In genomic region chrX:37423864-37424569, GRCh38 we compare ENCODE assay signal across 18 cellular contexts.
DNase-seq lines count a peak whose midpoint lies in the region; ATAC-seq and TF ChIP-seq lines count a peak whose summit lies in the region.
"Had no signal": no experiment of that assay in that cellular context is flagged by ENCODE, and none has a peak within 500 bp of the region (broad histone marks: within the 10 kb centered on the region; RNA-seq: fewer than 3 reads in every experiment).

No MANE protein-coding gene starts in this region.

- 36 to 64% (median 62%) methylated on average over 1 of the region's 1 CpG for whole genome bisulfite sequencing in psoas muscle, 3 donors

- ATAC-seq in psoas muscle: no peak
- ATAC-seq in GM21723 (IDR thresholded peaks at IDR 0.05; ENCODE audit: unreplicated experiment): no peak
- no peak for ATAC-seq in left lobe of liver
- ATAC-seq: left lung; stimulated activated effector memory CD8-positive, alpha-beta T cell treated with anti-CD3 and anti-CD28 coated beads, Interleukin-12 subunit alpha, Interleukin-12 subunit beta, amount 100 ng/mL, for 72 hours had no signal

- H3K27ac ChIP-seq in psoas muscle: peak overlapping the region; percentile 39
- H3K27ac ChIP-seq: BLaER1, left lung, tibial artery had no signal

- peaks cover 3% of the 10 kb centered on the region for H3K4me1 ChIP-seq in psoas muscle
- H3K4me1 ChIP-seq: BLaER1, left lung, tibial artery had no signal

- H3K27me3 ChIP-seq in psoas muscle (ENCODE audit: insufficient read depth in 3 of 3, low read length in 2 of 3): no peaks in the 10 kb centered on the region
- H3K27me3 ChIP-seq: BLaER1, left lung, tibial artery had no signal

- DNase-seq in EH (ENCODE audit: low read depth) (peak; percentile 78), NCI-H460 (ENCODE audit: extremely low read depth, low read depth) (peak; percentile 7), dermis blood vessel endothelial cell (peak; percentile 20), psoas muscle (no peak), cerebellar cortex (ENCODE audit: low spot score) (no peak), left lobe of liver (ENCODE audit: low spot score) (no peak)
- no peak for DNase-seq in stimulated activated CD4-positive, alpha-beta T cell treated with anti-CD3 and anti-CD28 coated beads, Interleukin-4, amount 100 ng/mL, for 4 hours
- DNase-seq: activated CD4-positive, alpha-beta T cell treated with anti-CD3 and anti-CD28 coated beads for 1 hour; aorta; KG1; left lung; NCI-H2227 treated with DMSO at 0.1 percent for 48 hours; SIG-M5; small intestine; tibial artery had no signal

- H3K9me3 ChIP-seq in psoas muscle: no peaks in the 10 kb centered on the region
- H3K9me3 ChIP-seq: left lung, tibial artery had no signal

- TF ChIP-seq CTCF in psoas muscle (IDR thresholded peaks at IDR 0.05): no peak

- no peaks in the 10 kb centered on the region for H3K36me3 ChIP-seq in psoas muscle (ENCODE audit: insufficient read depth in 1 of 2, low read depth in 1 of 2)
- H3K36me3 ChIP-seq: BLaER1, left lung, tibial artery had no signal

- intact Hi-C loops in psoas muscle (cut with DNase I): loop anchor here in 1 of 2 donors (10.0 kb wide), 1 partner anchor 69 kb away; no protein-coding TSS in a partner anchor

- H3K4me3 ChIP-seq in psoas muscle: no peak overlapping the region
- H3K4me3 ChIP-seq: BLaER1, left lung, tibial artery had no signal

Comparison
In these comparisons a context has a peak if more than half of its experiments do, and no peak if none do; other contexts are left out.
1. DNase-seq: peak in EH (single experiment), NCI-H460 (single experiment) and dermis blood vessel endothelial cell (single experiment); none in psoas muscle (0 of 2), cerebellar cortex (single experiment), stimulated activated CD4-positive, alpha-beta T cell treated with anti-CD3 and anti-CD28 coated beads, Interleukin-4, amount 100 ng/mL, for 4 hours (0 of 2) and left lobe of liver (single experiment).